8 cellular contexts compared by ENCODE assay signal in genomic region chr10:108544500-108545120, GRCh38.
DNase-seq lines count a peak whose midpoint lies in the region; ATAC-seq, FAIRE-seq and TF ChIP-seq lines count a peak whose summit lies in the region.

No MANE protein-coding gene starts in this region.

- H3K4me3 ChIP-seq in OCI-LY7 (ENCODE audit: low read depth, low read length, poor library complexity, severe bottlenecking), result no peak overlapping the region
- H3K4me3 ChIP-seq in HepG2 (replicated peaks in 1 of 3; ENCODE audit: insufficient read depth in 1 of 3, low read depth in 2 of 3, low read length in 3 of 3), result no peak overlapping the region
- H3K4me3 ChIP-seq in stomach, result no peak overlapping the region

- H4K20me1 ChIP-seq in OCI-LY7 (ENCODE audit: insufficient read depth, low read length) (no peaks in the 10 kb centered on the region), HepG2 (ENCODE audit: insufficient read depth, low read length) (no peaks in the 10 kb centered on the region)

- H3K9me2 ChIP-seq in OCI-LY7 (ENCODE audit: insufficient read depth, low read length), result no peaks in the 10 kb centered on the region

- BruUV-seq in OCI-LY7 (replicated peaks; lab: Mats Ljungman, UMichigan), result no TSS peak
- BruUV-seq in HepG2 (replicated peaks; lab: Mats Ljungman, UMichigan), result no TSS peak

- H3K27ac ChIP-seq in OCI-LY7 (ENCODE audit: low read depth, low read length, poor library complexity, severe bottlenecking) (no peak overlapping the region), caudate nucleus (ENCODE audit: low read depth, low read length) (no peak overlapping the region), HepG2 (ENCODE audit: extremely low read length, insufficient read depth, low read length) (no peak overlapping the region), stomach (no peak overlapping the region)

- CTCF ChIA-PET in OCI-LY7 (lab: Charles Lee; ENCODE audit: unreplicated experiment), result no interaction called here
- CTCF ChIA-PET in HepG2 (lab: Yijun Ruan, JAX; ENCODE audit: low intra/inter-chr PET ratio, low total read pairs), result no interaction called here

- TF ChIP-seq POLR2A in HepG2 (IDR thresholded peaks at IDR 0.05; ENCODE audit: insufficient read depth in 1 of 2, low read depth in 2 of 2, low read length in 2 of 2) (no peak), stomach (IDR thresholded peaks at IDR 0.05) (no peak)

- FAIRE-seq in HepG2 (lab: Jason Lieb, UNC), result no peak

- H3K4me2 ChIP-seq in OCI-LY7 (ENCODE audit: low read length) (no peak overlapping the region), HepG2 (ENCODE audit: low read depth, low read length) (no peak overlapping the region)

- WGBS in HepG2 (ENCODE audit: low lambda C conversion rate), result 54% methylated on average over 4 of the region's 10 CpGs
- 28 to 33% (median 31%) methylated on average over 10 of the region's 10 CpGs for WGBS in stomach, 5 donors

- ATAC-seq in GM19452 (IDR thresholded peaks at IDR 0.05; ENCODE audit: unreplicated experiment) (peak; percentile 72), HG03469 (IDR thresholded peaks at IDR 0.05; ENCODE audit: unreplicated experiment) (peak; percentile 71), HepG2 (peak; percentile 77)

- H3K9ac ChIP-seq in HepG2 (ENCODE audit: insufficient read depth, low read depth, low read length), result no peak overlapping the region

- no peak for TF ChIP-seq EP300 in HepG2 (IDR thresholded peaks at IDR 0.05; ENCODE audit: low read depth in 2 of 2, low read length in 2 of 2)
- no peak for TF ChIP-seq EP300 in HepG2 (CRISPR knock-in tag; IDR thresholded peaks at IDR 0.05; ENCODE audit: borderline replicate concordance)
- TF ChIP-seq EP300 in stomach (IDR thresholded peaks at IDR 0.05), result no peak

- H3K4me1 ChIP-seq in OCI-LY7 (ENCODE audit: insufficient read depth, low read length, poor library complexity, severe bottlenecking) (no peaks in the 10 kb centered on the region), HepG2 (ENCODE audit: insufficient read depth, low read length) (no peaks in the 10 kb centered on the region), stomach (no peaks in the 10 kb centered on the region)

- peak; percentile 47 for TF ChIP-seq RAD21 in HepG2 (CRISPR knock-in tag; IDR thresholded peaks at IDR 0.05)

- in situ Hi-C loops in HepG2 (cut with HindIII; ENCODE audit: extremely low pct_ligation_motif_present, low pct_unique_long_range_greater_than_20kb), result no loop called here

- no peaks in the 10 kb centered on the region for H3K27me3 ChIP-seq in HepG2 (ENCODE audit: control insufficient read depth in 1 of 2, insufficient read depth in 2 of 2, low read length in 2 of 2)
- no peaks in the 10 kb centered on the region for H3K27me3 ChIP-seq in stomach

- TF ChIP-seq CTCF in OCI-LY7 (conservative IDR thresholded peaks at IDR 0.05; ENCODE audit: low read length) (peak; percentile 81), HepG2 (CRISPR knock-in tag; IDR thresholded peaks at IDR 0.05) (peak; percentile 73), stomach (IDR thresholded peaks at IDR 0.05) (peak in 5 of 7 experiments; percentile 63 to 87 (median 77))

- H2AFZ ChIP-seq in OCI-LY7 (ENCODE audit: low read length), result no peak overlapping the region; the same call in 1 of the 2 replicates
- H2AFZ ChIP-seq in HepG2 (ENCODE audit: low read length), result no peak overlapping the region

- H3K9me3 ChIP-seq in OCI-LY7 (ENCODE audit: low read length) (no peaks in the 10 kb centered on the region), HepG2 (ENCODE audit: low read length) (peaks cover 10% of the 10 kb centered on the region), stomach (no peaks in the 10 kb centered on the region)

- no peaks in the 10 kb centered on the region for H3K79me2 ChIP-seq in OCI-LY7 (ENCODE audit: insufficient read depth, low read depth, low read length)
- H3K79me2 ChIP-seq in HepG2 (ENCODE audit: insufficient read depth, low read length), result no peaks in the 10 kb centered on the region

- DNase-seq in DMS 273 (lab: John Stamatoyannopoulos, UW; ENCODE audit: unreplicated experiment) (peak; percentile 60), DMS 273 treated with DMSO at 0.1 percent for 48 hours (lab: John Stamatoyannopoulos, UW) (no peak), OCI-LY7 (ENCODE audit: low spot score) (peak; percentile 53), caudate nucleus (lab: John Stamatoyannopoulos, UW) (peak in 37 of 61 donors; percentile 0 to 48 (median 6)), HepG2 (ENCODE audit: low spot score) (peak; percentile 3), stomach (peak; percentile 79)

- intact Hi-C loops in OCI-LY7 (cut with micrococcal nuclease; ENCODE audit: unreplicated experiment) (no loop called here), HepG2 (cut with micrococcal nuclease; ENCODE audit: unreplicated experiment) (no loop called here), stomach (cut with DNase I; ENCODE audit: low total_unique reads) (no loop called here)

- POLR2A ChIA-PET in OCI-LY7 (lab: Charles Lee) (interaction anchor here (0.7 kb wide), 1 partner anchor 37 kb away, joined by 3 read pairs; no protein-coding TSS in a partner anchor), HepG2 (lab: Yijun Ruan, JAX) (no interaction called here)

- H3K36me3 ChIP-seq in OCI-LY7 (ENCODE audit: insufficient read depth, low read length), result no peaks in the 10 kb centered on the region
- no peaks in the 10 kb centered on the region for H3K36me3 ChIP-seq in HepG2 (replicated peaks in 1 of 2; ENCODE audit: control insufficient read depth in 1 of 2, insufficient read depth in 2 of 2, low read length in 2 of 2)
- no peaks in the 10 kb centered on the region for H3K36me3 ChIP-seq in stomach

TF ChIP-seq in HepG2, 621 proteins besides CTCF, POLR2A, EP300 and RAD21:
- TF ChIP-seq KLF16 (CRISPR knock-in tag; IDR thresholded peaks at IDR 0.05) (no peak), SMC3 (IDR thresholded peaks at IDR 0.05; ENCODE audit: low read length) (peak; percentile 47; the same call in 1 of the 2 replicates), STAG1 (CRISPR knock-in tag; IDR thresholded peaks at IDR 0.05) (peak; percentile 70)
